8 cellular contexts compared by ENCODE assay signal in genomic region chr7:157273208-157274202, GRCh38.
DNase-seq lines count a peak whose midpoint lies in the region; ATAC-seq, FAIRE-seq and TF ChIP-seq lines count a peak whose summit lies in the region.

No MANE protein-coding gene starts in this region.

- no peak overlapping the region for H3K27ac ChIP-seq in SJSA1
- peak overlapping the region; percentile 47 to 83 for H3K27ac ChIP-seq in prostate gland

- H3K36me3 ChIP-seq in SJSA1 (peaks cover 6% of the 10 kb centered on the region), prostate gland (no peaks in the 10 kb centered on the region)

- no peak overlapping the region for H3K4me3 ChIP-seq in Jurkat, Clone E6-1 (ENCODE audit: low read length)
- H3K4me3 ChIP-seq in SJSA1 = no peak overlapping the region
- no peak overlapping the region for H3K4me3 ChIP-seq in prostate gland

- no peak for FAIRE-seq in urothelium cell line (lab: Jason Lieb, UNC)

- H3K27me3 ChIP-seq in SJSA1 (replicated peaks) (no peaks in the 10 kb centered on the region), prostate gland (replicated peaks; ENCODE audit: insufficient read depth) (no peaks in the 10 kb centered on the region)

- H3K9me3 ChIP-seq in SJSA1 (replicated peaks) (no peaks in the 10 kb centered on the region), prostate gland (no peaks in the 10 kb centered on the region)

- no peak overlapping the region for H3K4me3 Mint-ChIP-seq in activated naive CD4-positive, alpha-beta T cell treated with anti-CD3 and anti-CD28 coated beads, Interleukin-2, amount 50 U/mL, for 24 hours

- TF ChIP-seq POLR2A in prostate gland (IDR thresholded peaks at IDR 0.05) = no peak

- H3K4me1 ChIP-seq in SJSA1 (replicated peaks) (peaks cover 36% of the 10 kb centered on the region), prostate gland (replicated peaks) (peaks cover 18% of the 10 kb centered on the region)

- ATAC-seq in GM21529 (IDR thresholded peaks at IDR 0.05; ENCODE audit: unreplicated experiment) (peak; percentile 74), Right ventricle myocardium inferior (peak; percentile 81)

- intact Hi-C loops in Right ventricle myocardium inferior (cut with DNase I) = loop anchor here (5.0 to 10.0 kb wide), 4 partner anchors 111 to 366 kb away; partner anchors contain the start of gene NOM1
- intact Hi-C loops in prostate gland (cut with DNase I) = loop anchor here (5.0 to 10.0 kb wide), 2 partner anchors 129 to 301 kb away; no protein-coding TSS in a partner anchor

- TF ChIP-seq CTCF in prostate gland (IDR thresholded peaks at IDR 0.05) = peak; percentile 91 to 96 (median 92)

- DNase-seq in DMS53 treated with DMSO at 0.1 percent for 48 hours (lab: John Stamatoyannopoulos, UW; ENCODE audit: unreplicated experiment) (peak; percentile 65), SJSA1 (ENCODE audit: low read depth in 1 of 2, low spot score in 2 of 2) (peak; percentile 59 to 69), Right ventricle myocardium inferior (ENCODE audit: missing footprints) (peak; percentile 91), prostate gland (ENCODE audit: low spot score) (peak; percentile 46), urothelium cell line (ENCODE audit: low spot score) (peak; percentile 83)
- peak; percentile 28 for DNase-seq in Jurkat, Clone E6-1 (ENCODE audit: low read depth, low spot score)

- H3K27me3 Mint-ChIP-seq in activated naive CD4-positive, alpha-beta T cell treated with anti-CD3 and anti-CD28 coated beads, Interleukin-2, amount 50 U/mL, for 24 hours = peaks cover 1% of the 10 kb centered on the region

- H3K27ac Mint-ChIP-seq in activated naive CD4-positive, alpha-beta T cell treated with anti-CD3 and anti-CD28 coated beads, Interleukin-2, amount 50 U/mL, for 24 hours = peak overlapping the region; percentile 10

- H3K4me1 Mint-ChIP-seq in activated naive CD4-positive, alpha-beta T cell treated with anti-CD3 and anti-CD28 coated beads, Interleukin-2, amount 50 U/mL, for 24 hours = peaks cover 13% of the 10 kb centered on the region

- H3K36me3 Mint-ChIP-seq in activated naive CD4-positive, alpha-beta T cell treated with anti-CD3 and anti-CD28 coated beads, Interleukin-2, amount 50 U/mL, for 24 hours = peaks cover 4% of the 10 kb centered on the region

- WGBS in prostate gland = 30% methylated on average over 27 of the region's 27 CpGs

- no peaks in the 10 kb centered on the region for H3K9me3 Mint-ChIP-seq in activated naive CD4-positive, alpha-beta T cell treated with anti-CD3 and anti-CD28 coated beads, Interleukin-2, amount 50 U/mL, for 24 hours

Comparison
In these comparisons a context has a peak if more than half of its experiments do, and no peak if none do; other contexts are left out.
1. DNase-seq: peak in every context shown above with its lines; median percentile 91 in Right ventricle myocardium inferior; 83 in urothelium cell line; 65 in DMS53 treated with DMSO at 0.1 percent for 48 hours; 64 in SJSA1; 46 in prostate gland; 28 in Jurkat, Clone E6-1.